Comparison of ENCODE assay signal across 1 cellular context in the genomic region with DNA sequence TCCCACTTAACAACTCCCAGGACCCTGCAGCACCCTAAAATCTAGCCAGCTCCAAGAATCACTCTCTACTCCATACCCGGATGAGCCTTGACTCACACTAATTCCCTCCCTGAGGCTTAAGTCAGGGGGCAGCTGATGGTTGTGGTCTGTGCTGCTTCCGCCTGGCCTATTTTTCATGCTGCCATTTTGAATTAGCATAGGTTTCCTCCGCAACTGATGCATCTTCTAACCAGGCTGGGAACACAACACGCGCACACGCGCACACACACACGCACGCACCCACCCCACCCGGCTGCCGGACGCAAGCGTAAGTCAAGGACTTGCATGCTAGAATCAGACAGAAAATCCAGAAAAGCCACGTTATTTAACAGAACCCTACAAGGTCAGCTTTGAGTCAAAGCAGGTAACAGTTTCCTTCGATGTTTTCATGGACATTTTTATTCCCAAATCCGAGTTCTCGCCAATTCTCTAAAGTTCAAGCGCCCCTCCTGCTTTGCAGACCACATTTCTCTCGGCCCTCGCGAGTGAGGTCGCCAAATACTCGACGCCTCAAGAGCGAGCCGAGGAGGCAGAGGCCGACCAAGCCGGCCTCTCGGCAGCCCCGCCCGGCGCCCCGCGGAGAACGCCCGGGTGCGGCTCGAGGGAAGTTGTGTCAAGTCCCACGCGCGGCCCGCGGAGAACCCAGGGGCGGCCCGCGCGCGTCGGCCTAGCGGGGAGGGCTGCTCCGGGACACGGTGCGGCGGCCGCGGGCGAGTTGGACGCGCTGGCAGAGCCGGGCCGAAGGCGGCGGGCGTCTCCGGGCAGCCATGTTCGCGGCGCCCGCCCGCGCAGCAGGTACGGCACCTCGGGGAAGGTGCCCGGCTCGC.
TF ChIP-seq lines count a peak whose summit lies in the region.

No MANE protein-coding gene starts in this region.

TF ChIP-seq in HepG2, 621 proteins besides CTCF, POLR2A, EP300 and RAD21 (continued from another document and continues in another):
- TF ChIP-seq SRSF9 (IDR thresholded peaks at IDR 0.05; ENCODE audit: borderline replicate concordance, insufficient read depth, low read depth, low read length, poor library complexity, severe bottlenecking) = no peak
- no peak for TF ChIP-seq ZNF20 (CRISPR knock-in tag; IDR thresholded peaks at IDR 0.05)
- no peak for TF ChIP-seq ZNF121 (CRISPR knock-in tag; IDR thresholded peaks at IDR 0.05)
- TF ChIP-seq GZF1 (CRISPR knock-in tag; IDR thresholded peaks at IDR 0.05) = no peak
- TF ChIP-seq MED1 (CRISPR knock-in tag; IDR thresholded peaks at IDR 0.05) = no peak
- TF ChIP-seq BHLHE40 (IDR thresholded peaks at IDR 0.05; ENCODE audit: low read length) = peak; percentile 33; the same call in 1 of the 2 replicates
- TF ChIP-seq, protein P1, sequence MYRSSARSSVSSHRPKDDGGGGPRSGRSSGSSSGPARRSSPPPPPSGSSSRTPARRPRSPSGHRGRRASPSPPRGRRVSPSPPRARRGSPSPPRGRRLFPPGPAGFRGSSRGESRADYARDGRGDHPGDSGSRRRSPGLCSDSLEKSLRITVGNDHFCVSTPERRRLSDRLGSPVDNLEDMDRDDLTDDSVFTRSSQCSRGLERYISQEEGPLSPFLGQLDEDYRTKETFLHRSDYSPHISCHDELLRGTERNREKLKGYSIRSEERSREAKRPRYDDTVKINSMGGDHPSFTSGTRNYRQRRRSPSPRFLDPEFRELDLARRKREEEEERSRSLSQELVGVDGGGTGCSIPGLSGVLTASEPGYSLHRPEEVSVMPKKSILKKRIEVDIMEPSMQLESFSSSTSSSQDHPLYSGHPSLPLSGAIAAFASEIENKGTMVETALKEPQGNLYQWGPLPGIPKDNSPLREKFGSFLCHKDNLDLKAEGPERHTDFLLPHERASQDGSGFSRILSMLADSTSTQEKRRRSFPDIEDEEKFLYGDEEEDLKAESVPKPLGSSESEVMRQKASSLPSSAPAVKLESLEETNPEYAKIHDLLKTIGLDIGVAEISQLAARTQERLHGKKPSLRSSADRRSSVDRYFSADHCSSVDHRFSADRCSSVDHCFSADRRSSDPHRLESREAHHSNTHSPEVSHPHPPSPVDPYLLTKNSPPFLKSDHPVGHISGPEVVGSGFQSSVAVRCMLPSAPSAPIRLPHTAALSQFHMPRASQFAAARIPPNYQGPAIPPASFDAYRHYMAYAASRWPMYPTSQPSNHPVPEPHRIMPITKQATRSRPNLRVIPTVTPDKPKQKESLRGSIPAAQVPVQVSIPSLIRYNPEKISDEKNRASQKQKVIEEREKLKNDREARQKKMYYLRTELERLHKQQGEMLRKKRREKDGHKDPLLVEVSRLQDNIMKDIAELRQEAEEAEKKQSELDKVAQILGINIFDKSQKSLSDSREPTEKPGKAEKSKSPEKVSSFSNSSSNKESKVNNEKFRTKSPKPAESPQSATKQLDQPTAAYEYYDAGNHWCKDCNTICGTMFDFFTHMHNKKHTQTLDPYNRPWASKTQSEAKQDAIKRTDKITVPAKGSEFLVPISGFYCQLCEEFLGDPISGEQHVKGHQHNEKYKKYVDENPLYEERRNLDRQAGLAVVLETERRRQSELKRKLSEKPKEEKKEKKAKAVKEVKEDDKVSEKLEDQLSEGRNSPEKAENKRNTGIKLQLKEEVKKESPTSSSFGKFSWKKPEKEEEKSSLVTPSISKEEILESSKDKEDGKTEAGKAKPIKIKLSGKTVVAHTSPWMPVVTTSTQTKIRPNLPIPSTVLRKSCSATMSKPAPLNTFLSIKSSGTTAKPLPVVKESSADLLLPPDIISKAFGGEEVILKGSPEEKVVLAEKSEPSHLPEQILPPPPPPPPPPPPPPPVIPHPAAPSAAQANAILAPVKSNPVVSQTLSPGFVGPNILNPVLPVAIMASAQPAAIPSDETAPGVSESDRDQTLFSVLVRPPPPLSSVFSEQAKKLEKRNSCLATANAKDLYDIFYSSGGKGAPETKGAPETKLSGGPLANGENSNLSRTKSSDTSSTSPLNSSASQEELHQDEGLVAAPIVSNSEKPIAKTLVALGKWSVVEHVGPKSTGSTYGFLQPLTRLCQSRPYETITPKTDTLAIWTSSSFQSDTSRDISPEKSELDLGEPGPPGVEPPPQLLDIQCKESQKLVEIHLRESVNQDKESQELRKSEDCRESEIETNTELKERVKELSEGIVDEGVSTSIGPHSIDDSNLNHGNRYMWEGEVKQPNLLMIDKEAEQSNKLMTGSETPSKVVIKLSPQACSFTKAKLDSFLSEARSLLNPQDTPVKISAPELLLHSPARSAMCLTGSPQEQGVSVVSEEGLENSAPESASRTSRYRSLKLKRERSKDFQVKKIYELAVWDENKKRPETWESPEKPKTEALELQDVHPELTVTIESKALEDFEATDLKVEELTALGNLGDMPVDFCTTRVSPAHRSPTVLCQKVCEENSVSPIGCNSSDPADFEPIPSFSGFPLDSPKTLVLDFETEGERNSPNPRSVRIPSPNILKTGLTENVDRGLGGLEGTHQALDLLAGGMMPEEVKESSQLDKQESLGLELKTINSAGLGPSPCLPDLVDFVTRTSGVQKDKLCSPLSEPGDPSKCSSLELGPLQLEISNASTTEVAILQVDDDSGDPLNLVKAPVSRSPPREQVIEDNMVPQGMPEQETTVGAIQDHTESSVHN (CRISPR knock-in tag; IDR thresholded peaks at IDR 0.05) = no peak
- TF ChIP-seq THYN1 (CRISPR knock-in tag; IDR thresholded peaks at IDR 0.05; ENCODE audit: borderline replicate concordance, low read depth) = no peak
- no peak for TF ChIP-seq MYNN (CRISPR knock-in tag; IDR thresholded peaks at IDR 0.05; ENCODE audit: low read depth)
- peak; percentile 42; the same call in 1 of the 2 replicates for TF ChIP-seq PHF21A (CRISPR knock-in tag; IDR thresholded peaks at IDR 0.05)
- no peak for TF ChIP-seq FOXC1 (CRISPR knock-in tag; IDR thresholded peaks at IDR 0.05; ENCODE audit: borderline replicate concordance)
- TF ChIP-seq ZNF101 (CRISPR knock-in tag; IDR thresholded peaks at IDR 0.05; ENCODE audit: borderline replicate concordance, low read depth) = no peak
- TF ChIP-seq POLR2G (IDR thresholded peaks at IDR 0.05; ENCODE audit: low read depth, low read length) = peak; percentile 68
- no peak for TF ChIP-seq ZNF138 (CRISPR knock-in tag; IDR thresholded peaks at IDR 0.05; ENCODE audit: low read depth)
- TF ChIP-seq ARNTL (CRISPR knock-in tag; IDR thresholded peaks at IDR 0.05) = no peak
- TF ChIP-seq SRSF4 (IDR thresholded peaks at IDR 0.05; ENCODE audit: low read depth, low read length, poor library complexity, severe bottlenecking) = no peak
- TF ChIP-seq MEIS1 (CRISPR knock-in tag; IDR thresholded peaks at IDR 0.05; ENCODE audit: borderline replicate concordance) = no peak
- no peak for TF ChIP-seq ZNF761 (CRISPR knock-in tag; conservative IDR thresholded peaks at IDR 0.05)
- TF ChIP-seq ZNF788 (CRISPR knock-in tag; IDR thresholded peaks at IDR 0.05; ENCODE audit: borderline replicate concordance) = no peak
- TF ChIP-seq ZNF282 (IDR thresholded peaks at IDR 0.05; ENCODE audit: partially characterized antibody) = no peak
- TF ChIP-seq STAG1 (CRISPR knock-in tag; IDR thresholded peaks at IDR 0.05) = no peak
- no peak for TF ChIP-seq RBAK (CRISPR knock-in tag; IDR thresholded peaks at IDR 0.05)
- TF ChIP-seq TCF12 (IDR thresholded peaks at IDR 0.05) = no peak
- no peak for TF ChIP-seq TCF12 (CRISPR knock-in tag; IDR thresholded peaks at IDR 0.05)
- TF ChIP-seq, protein P2, sequence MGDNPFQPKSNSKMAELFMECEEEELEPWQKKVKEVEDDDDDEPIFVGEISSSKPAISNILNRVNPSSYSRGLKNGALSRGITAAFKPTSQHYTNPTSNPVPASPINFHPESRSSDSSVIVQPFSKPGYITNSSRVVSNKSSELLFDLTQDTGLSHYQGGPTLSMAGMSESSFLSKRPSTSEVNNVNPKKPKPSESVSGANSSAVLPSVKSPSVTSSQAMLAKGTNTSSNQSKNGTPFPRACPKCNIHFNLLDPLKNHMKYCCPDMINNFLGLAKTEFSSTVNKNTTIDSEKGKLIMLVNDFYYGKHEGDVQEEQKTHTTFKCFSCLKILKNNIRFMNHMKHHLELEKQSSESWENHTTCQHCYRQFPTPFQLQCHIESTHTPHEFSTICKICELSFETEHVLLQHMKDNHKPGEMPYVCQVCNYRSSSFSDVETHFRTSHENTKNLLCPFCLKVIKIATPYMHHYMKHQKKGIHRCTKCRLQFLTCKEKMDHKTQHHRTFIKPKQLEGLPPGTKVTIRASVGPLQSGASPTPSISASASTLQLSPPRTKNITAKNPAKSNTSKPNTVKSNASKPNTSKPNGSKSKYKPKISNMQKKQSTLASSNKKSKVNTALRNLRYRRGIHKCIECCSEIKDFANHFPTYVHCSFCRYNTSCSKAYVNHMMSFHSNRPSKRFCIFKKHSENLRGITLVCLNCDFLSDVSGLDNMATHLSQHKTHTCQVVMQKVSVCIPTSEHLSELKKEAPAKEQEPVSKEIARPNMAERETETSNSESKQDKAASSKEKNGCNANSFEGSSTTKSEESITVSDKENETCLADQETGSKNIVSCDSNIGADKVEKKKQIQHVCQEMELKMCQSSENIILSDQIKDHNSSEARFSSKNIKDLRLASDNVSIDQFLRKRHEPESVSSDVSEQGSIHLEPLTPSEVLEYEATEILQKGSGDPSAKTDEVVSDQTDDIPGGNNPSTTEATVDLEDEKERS (CRISPR knock-in tag; IDR thresholded peaks at IDR 0.05) = no peak
- TF ChIP-seq NR2F6 (IDR thresholded peaks at IDR 0.05) = no peak
- TF ChIP-seq NR2F6 (CRISPR knock-in tag; IDR thresholded peaks at IDR 0.05) = no peak
- TF ChIP-seq, protein P3, sequence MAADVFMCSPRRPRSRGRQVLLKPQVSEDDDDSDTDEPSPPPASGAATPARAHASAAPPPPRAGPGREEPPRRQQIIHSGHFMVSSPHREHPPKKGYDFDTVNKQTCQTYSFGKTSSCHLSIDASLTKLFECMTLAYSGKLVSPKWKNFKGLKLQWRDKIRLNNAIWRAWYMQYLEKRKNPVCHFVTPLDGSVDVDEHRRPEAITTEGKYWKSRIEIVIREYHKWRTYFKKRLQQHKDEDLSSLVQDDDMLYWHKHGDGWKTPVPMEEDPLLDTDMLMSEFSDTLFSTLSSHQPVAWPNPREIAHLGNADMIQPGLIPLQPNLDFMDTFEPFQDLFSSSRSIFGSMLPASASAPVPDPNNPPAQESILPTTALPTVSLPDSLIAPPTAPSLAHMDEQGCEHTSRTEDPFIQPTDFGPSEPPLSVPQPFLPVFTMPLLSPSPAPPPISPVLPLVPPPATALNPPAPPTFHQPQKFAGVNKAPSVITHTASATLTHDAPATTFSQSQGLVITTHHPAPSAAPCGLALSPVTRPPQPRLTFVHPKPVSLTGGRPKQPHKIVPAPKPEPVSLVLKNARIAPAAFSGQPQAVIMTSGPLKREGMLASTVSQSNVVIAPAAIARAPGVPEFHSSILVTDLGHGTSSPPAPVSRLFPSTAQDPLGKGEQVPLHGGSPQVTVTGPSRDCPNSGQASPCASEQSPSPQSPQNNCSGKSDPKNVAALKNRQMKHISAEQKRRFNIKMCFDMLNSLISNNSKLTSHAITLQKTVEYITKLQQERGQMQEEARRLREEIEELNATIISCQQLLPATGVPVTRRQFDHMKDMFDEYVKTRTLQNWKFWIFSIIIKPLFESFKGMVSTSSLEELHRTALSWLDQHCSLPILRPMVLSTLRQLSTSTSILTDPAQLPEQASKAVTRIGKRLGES (CRISPR knock-in tag; IDR thresholded peaks at IDR 0.05; ENCODE audit: borderline replicate concordance) = no peak
- TF ChIP-seq ZNF879 (CRISPR knock-in tag; IDR thresholded peaks at IDR 0.05) = no peak
- TF ChIP-seq RBM22 (optimal IDR thresholded peaks at IDR 0.05; ENCODE audit: low read length) = no peak
- no peak for TF ChIP-seq ZNF83 (CRISPR knock-in tag; IDR thresholded peaks at IDR 0.05; ENCODE audit: borderline replicate concordance)
- TF ChIP-seq, protein P4, sequence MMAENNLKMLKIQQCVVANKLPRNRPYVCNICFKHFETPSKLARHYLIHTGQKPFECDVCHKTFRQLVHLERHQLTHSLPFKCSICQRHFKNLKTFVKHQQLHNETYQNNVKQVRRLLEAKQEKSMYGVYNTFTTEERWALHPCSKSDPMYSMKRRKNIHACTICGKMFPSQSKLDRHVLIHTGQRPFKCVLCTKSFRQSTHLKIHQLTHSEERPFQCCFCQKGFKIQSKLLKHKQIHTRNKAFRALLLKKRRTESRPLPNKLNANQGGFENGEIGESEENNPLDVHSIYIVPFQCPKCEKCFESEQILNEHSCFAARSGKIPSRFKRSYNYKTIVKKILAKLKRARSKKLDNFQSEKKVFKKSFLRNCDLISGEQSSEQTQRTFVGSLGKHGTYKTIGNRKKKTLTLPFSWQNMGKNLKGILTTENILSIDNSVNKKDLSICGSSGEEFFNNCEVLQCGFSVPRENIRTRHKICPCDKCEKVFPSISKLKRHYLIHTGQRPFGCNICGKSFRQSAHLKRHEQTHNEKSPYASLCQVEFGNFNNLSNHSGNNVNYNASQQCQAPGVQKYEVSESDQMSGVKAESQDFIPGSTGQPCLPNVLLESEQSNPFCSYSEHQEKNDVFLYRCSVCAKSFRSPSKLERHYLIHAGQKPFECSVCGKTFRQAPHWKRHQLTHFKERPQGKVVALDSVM (CRISPR knock-in tag; IDR thresholded peaks at IDR 0.05) = no peak
- TF ChIP-seq, protein P5, sequence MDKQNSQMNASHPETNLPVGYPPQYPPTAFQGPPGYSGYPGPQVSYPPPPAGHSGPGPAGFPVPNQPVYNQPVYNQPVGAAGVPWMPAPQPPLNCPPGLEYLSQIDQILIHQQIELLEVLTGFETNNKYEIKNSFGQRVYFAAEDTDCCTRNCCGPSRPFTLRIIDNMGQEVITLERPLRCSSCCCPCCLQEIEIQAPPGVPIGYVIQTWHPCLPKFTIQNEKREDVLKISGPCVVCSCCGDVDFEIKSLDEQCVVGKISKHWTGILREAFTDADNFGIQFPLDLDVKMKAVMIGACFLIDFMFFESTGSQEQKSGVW (CRISPR knock-in tag; IDR thresholded peaks at IDR 0.05; ENCODE audit: borderline replicate concordance) = no peak
- TF ChIP-seq CC2D1A (CRISPR knock-in tag; IDR thresholded peaks at IDR 0.05) = no peak
- TF ChIP-seq THAP11 (CRISPR knock-in tag; IDR thresholded peaks at IDR 0.05) = no peak
- no peak for TF ChIP-seq GTF3A (CRISPR knock-in tag; conservative IDR thresholded peaks at IDR 0.05)
- TF ChIP-seq GATAD2A (CRISPR knock-in tag; IDR thresholded peaks at IDR 0.05) = no peak
- TF ChIP-seq, protein P6, sequence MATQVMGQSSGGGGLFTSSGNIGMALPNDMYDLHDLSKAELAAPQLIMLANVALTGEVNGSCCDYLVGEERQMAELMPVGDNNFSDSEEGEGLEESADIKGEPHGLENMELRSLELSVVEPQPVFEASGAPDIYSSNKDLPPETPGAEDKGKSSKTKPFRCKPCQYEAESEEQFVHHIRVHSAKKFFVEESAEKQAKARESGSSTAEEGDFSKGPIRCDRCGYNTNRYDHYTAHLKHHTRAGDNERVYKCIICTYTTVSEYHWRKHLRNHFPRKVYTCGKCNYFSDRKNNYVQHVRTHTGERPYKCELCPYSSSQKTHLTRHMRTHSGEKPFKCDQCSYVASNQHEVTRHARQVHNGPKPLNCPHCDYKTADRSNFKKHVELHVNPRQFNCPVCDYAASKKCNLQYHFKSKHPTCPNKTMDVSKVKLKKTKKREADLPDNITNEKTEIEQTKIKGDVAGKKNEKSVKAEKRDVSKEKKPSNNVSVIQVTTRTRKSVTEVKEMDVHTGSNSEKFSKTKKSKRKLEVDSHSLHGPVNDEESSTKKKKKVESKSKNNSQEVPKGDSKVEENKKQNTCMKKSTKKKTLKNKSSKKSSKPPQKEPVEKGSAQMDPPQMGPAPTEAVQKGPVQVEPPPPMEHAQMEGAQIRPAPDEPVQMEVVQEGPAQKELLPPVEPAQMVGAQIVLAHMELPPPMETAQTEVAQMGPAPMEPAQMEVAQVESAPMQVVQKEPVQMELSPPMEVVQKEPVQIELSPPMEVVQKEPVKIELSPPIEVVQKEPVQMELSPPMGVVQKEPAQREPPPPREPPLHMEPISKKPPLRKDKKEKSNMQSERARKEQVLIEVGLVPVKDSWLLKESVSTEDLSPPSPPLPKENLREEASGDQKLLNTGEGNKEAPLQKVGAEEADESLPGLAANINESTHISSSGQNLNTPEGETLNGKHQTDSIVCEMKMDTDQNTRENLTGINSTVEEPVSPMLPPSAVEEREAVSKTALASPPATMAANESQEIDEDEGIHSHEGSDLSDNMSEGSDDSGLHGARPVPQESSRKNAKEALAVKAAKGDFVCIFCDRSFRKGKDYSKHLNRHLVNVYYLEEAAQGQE (IDR thresholded peaks at IDR 0.05; ENCODE audit: borderline replicate concordance in 1 of 2, low read depth in 1 of 2, low read length in 2 of 2) = no peak
